In the genomic region with DNA sequence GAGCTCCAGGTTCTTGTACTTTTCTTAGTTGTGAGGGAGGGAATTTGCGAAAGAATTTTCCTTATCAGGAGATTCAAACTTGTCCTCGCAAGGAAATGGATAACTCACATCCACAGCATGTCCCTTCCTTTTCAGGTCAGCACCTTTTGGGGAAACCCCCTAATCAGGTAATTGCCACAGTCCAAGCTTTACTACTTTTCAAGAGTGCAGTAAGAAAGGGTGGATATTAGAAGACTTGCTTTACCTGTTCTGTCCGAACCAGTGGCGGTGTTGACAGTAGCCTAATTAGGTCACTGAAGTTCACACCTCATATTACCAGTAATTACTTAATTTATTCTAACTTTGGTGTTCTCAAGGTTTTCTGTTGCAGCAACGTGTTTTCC, we compare ENCODE assay signal across 7 cellular contexts.
DNase-seq lines count a peak whose midpoint lies in the region; ATAC-seq, FAIRE-seq and TF ChIP-seq lines count a peak whose summit lies in the region.

No MANE protein-coding gene starts in this region.

- H3K4me1 ChIP-seq in endocrine pancreas (ENCODE audit: control insufficient read depth, insufficient read depth, low read length): peaks cover 37% of the 10 kb centered on the region

- no peak for FAIRE-seq in HTR-8/SVneo (lab: Jason Lieb, UNC)

- no peaks in the 10 kb centered on the region for H3K36me3 ChIP-seq in endocrine pancreas (ENCODE audit: control insufficient read depth, insufficient read depth, low read length)

- no peak for TF ChIP-seq CTCF in HFF-Myc (IDR thresholded peaks at IDR 0.05; ENCODE audit: low read depth, low read length, missing control alignments)
- TF ChIP-seq CTCF in nephron progenitor cell (IDR thresholded peaks at IDR 0.05): no peak

- peak overlapping the region; percentile 91 for H3K4me3 ChIP-seq in HFF-Myc (replicated peaks; ENCODE audit: low read depth, low read length)
- peak overlapping the region; percentile 99 for H3K4me3 ChIP-seq in endocrine pancreas (ENCODE audit: control insufficient read depth, insufficient read depth, low read length)

- peaks cover 11% of the 10 kb centered on the region for H3K36me3 Mint-ChIP-seq in nephron progenitor cell (ENCODE audit: low read depth)

- peaks cover 12% of the 10 kb centered on the region for H3K9me3 Mint-ChIP-seq in nephron progenitor cell

- H3K27ac Mint-ChIP-seq in nephron progenitor cell: no peak overlapping the region

- no peaks in the 10 kb centered on the region for H3K27me3 ChIP-seq in endocrine pancreas (ENCODE audit: control insufficient read depth, insufficient read depth, low read length)

- no peaks in the 10 kb centered on the region for H3K9me3 ChIP-seq in endocrine pancreas (ENCODE audit: control insufficient read depth, low read length)

- peak overlapping the region; percentile 97 for H3K4me3 Mint-ChIP-seq in nephron progenitor cell

- H3K27me3 Mint-ChIP-seq in nephron progenitor cell (ENCODE audit: low read depth, poor library complexity): peaks cover 3% of the 10 kb centered on the region

- H3K4me1 Mint-ChIP-seq in nephron progenitor cell: peaks cover 41% of the 10 kb centered on the region

- DNase-seq in HFF-Myc (ENCODE audit: extremely low read depth, low read depth) (no peak), NCI-H748 treated with DMSO at 0.1 percent for 48 hours (lab: John Stamatoyannopoulos, UW) (peak; percentile 21), nephron progenitor cell (no peak), CD1c-positive myeloid dendritic cell (ENCODE audit: extremely low spot score) (no peak), HTR-8/SVneo (ENCODE audit: insufficient read length, low spot score) (no peak)

- ATAC-seq in GM18520 (IDR thresholded peaks at IDR 0.05; ENCODE audit: unreplicated experiment): peak; percentile 7

- H3K9ac ChIP-seq in endocrine pancreas (ENCODE audit: control insufficient read depth, insufficient read depth, low read length): peak overlapping the region; percentile 94
